8 cellular contexts compared by ENCODE assay signal in the genomic region with DNA sequence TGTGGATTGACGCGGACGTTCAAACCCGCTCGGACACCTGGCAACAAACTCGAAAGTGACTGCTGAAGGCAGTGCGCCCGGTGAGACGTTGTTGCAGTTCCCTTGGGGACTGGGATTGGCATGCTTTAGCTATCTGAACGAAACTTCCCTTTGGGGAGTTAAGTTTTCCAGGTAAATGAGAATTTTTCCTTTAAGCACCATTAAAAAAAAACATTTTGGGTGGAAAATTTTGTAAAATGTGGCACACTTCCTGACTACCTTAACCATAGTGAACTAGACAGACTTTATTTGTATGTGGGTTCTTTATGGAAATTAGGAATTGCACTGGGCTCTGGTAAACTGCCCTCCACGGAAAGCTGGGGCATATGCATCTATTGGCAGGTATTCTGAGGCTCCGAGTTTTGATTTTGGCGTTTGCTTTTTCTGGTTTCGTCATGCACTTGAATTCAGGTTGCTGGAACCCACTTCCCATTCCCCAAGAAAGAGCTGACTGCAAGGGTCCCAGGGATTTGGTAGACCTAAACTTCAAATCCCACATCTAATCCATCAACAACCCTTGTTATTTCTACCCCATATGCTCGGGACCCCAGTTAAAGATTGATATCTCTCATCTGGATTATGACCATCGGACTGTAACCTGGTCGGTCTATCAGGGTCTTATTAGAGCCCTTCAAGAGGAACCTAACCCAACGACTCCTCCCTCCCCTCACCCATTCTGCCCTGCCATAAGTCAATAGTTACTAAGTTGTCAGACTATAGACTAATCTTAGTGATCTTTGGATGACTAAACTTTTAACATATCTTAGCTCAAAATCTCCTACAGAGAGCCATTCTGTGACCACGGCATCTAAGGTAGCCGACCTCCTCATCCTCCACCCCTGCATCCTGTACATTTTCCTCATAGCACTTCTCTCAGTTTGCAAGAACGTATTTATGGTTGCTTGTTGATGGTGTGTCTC. TPM values are rescaled to one million over a fixed set of nuclear protein-coding genes. Genes with fewer than 3 reads are reported as not detected.
DNase-seq lines count a peak whose midpoint lies in the region; ATAC-seq, FAIRE-seq and TF ChIP-seq lines count a peak whose summit lies in the region.

No MANE protein-coding gene starts in this region.

- H3K4me1 ChIP-seq in A549 (peaks cover 19% of the 10 kb centered on the region), HEK293 (ENCODE audit: control insufficient read depth, insufficient read depth, low read length) (peaks cover 14% of the 10 kb centered on the region), adipocyte (ENCODE audit: control insufficient read depth, insufficient read depth, low read length) (peaks cover 44% of the 10 kb centered on the region), left lung (peaks cover 5 to 76% of the 10 kb centered on the region in 2 donors), thymus (ENCODE audit: control insufficient read depth, insufficient read depth, low read length) (peaks cover 26% of the 10 kb centered on the region)

- intact Hi-C loops in left lung (cut with DNase I), result no loop called here

- ATAC-seq in A549, result no peak
- no peak for ATAC-seq in left lung

- H3K27me3 ChIP-seq in adipocyte (replicated peaks; ENCODE audit: control insufficient read depth, insufficient read depth, low read length) (no peaks in the 10 kb centered on the region), left lung (no peaks in the 10 kb centered on the region), thymus (ENCODE audit: control insufficient read depth, insufficient read depth) (peaks cover 3% of the 10 kb centered on the region)

- POLR2A ChIA-PET in A549 (lab: Yijun Ruan, JAX) (interaction anchor here (1.7 to 1.8 kb wide), 2 partner anchors 15 to 355 kb away, joined by 6 to 16 read pairs; partner anchors contain the start of gene RSPH3), HEK293 (lab: Yijun Ruan, JAX) (interaction anchor here (0.6 to 2.0 kb wide), 14 partner anchors 13 to 431 kb away, joined by 3 to 12 read pairs (median 4); no protein-coding TSS in a partner anchor)

- TF ChIP-seq POLR2A in A549 (IDR thresholded peaks at IDR 0.05; ENCODE audit: low read length), result no peak

- FAIRE-seq in A549 (lab: Jason Lieb, UNC), result no peak

- H3K4me2 ChIP-seq in A549, result peak overlapping the region; percentile 79

- WGBS in A549 (ENCODE audit: missing lambda C conversion rate), result 34% methylated on average over 21 of the region's 21 CpGs
- WGBS in thymus, result 39% methylated on average over 21 of the region's 21 CpGs

- TF ChIP-seq CTCF in A549 (IDR thresholded peaks at IDR 0.05) (no peak), HEK293 (tag by site-specific recombination; IDR thresholded peaks at IDR 0.05) (no peak), left lung (IDR thresholded peaks at IDR 0.05) (no peak)

- TF ChIP-seq EP300 in A549 (IDR thresholded peaks at IDR 0.05), result no peak

- H3K9me3 ChIP-seq in A549 (no peaks in the 10 kb centered on the region), HEK293 (ENCODE audit: control insufficient read depth, insufficient read depth, low read depth, low read length) (no peaks in the 10 kb centered on the region), adipocyte (ENCODE audit: control insufficient read depth, low read length) (no peaks in the 10 kb centered on the region), left lung (no peaks in the 10 kb centered on the region), thymus (ENCODE audit: control insufficient read depth) (no peaks in the 10 kb centered on the region)

- peak overlapping the region; percentile 89 to 99 for H3K27ac ChIP-seq in A549
- no peak overlapping the region; the same call in 1 of the 2 replicates for H3K27ac ChIP-seq in HEK293 (ENCODE audit: extremely low read depth, low read depth, low read length)
- peak overlapping the region; percentile 90 to 98 for H3K27ac ChIP-seq in left lung
- H3K27ac ChIP-seq in thymus (ENCODE audit: low read depth), result peak overlapping the region; percentile 71

- no peak for DNase-seq in A549 (ENCODE audit: low read depth in 1 of 2, low spot score in 1 of 2)
- DNase-seq in adipocyte (ENCODE audit: low read depth), result no peak
- peak in 1 of 2 donors; percentile 10 for DNase-seq in left lung
- no peak for DNase-seq in NOMO-1 treated with dmso at 0.1 percent for 144 hours (lab: John Stamatoyannopoulos, UW; ENCODE audit: unreplicated experiment)
- no peak for DNase-seq in NCI-H345 treated with DMSO at 0.1 percent for 48 hours (lab: John Stamatoyannopoulos, UW; ENCODE audit: unreplicated experiment)
- no peak for DNase-seq in LoVo (ENCODE audit: low spot score)

- peaks cover 0 to 4% of the 10 kb centered on the region in 2 experiments; a peak in 1 of 3 replicates for H3K36me3 ChIP-seq in HEK293 (ENCODE audit: control insufficient read depth in 2 of 2, insufficient read depth in 1 of 2, low read length in 2 of 2)
- H3K36me3 ChIP-seq in adipocyte (ENCODE audit: control insufficient read depth, insufficient read depth, low read length, severe bottlenecking), result peaks cover 6% of the 10 kb centered on the region
- H3K36me3 ChIP-seq in left lung, result peaks cover 0 to 5% of the 10 kb centered on the region in 2 donors
- H3K36me3 ChIP-seq in thymus (ENCODE audit: control insufficient read depth, insufficient read depth), result peaks cover 8% of the 10 kb centered on the region

- peak overlapping the region; percentile 96 for H3K9ac ChIP-seq in adipocyte (ENCODE audit: low read length)

- peak overlapping the region; percentile 84 for H3K4me3 ChIP-seq in A549
- H3K4me3 ChIP-seq in HEK293 (ENCODE audit: low read depth, low read length), result peak overlapping the region; percentile 80
- peak overlapping the region; percentile 94 for H3K4me3 ChIP-seq in adipocyte (ENCODE audit: low read length)
- H3K4me3 ChIP-seq in left lung, result peak overlapping the region; percentile 81 to 98
- peak overlapping the region; percentile 82 for H3K4me3 ChIP-seq in thymus (ENCODE audit: low read length)

- CTCF ChIA-PET in A549 (lab: Yijun Ruan, JAX), result interaction anchor here (1.0 to 3.4 kb wide), 4 partner anchors 22 to 398 kb away, joined by 3 to 14 read pairs (median 3); no protein-coding TSS in a partner anchor
- CTCF ChIA-PET in HEK293 (lab: Yijun Ruan, JAX), result interaction anchor here (0.5 to 2.6 kb wide), 11 partner anchors 14 to 431 kb away, joined by 3 to 22 read pairs (median 5); no protein-coding TSS in a partner anchor

- TF ChIP-seq RAD21 in A549 (conservative IDR thresholded peaks at IDR 0.05 in 1 of 2, IDR thresholded peaks at IDR 0.05 in 1 of 2), result no peak

TF ChIP-seq in A549, 52 proteins besides CTCF, POLR2A, EP300 and RAD21 (continues in another document):
- TF ChIP-seq FOSL2 (IDR thresholded peaks at IDR 0.05), result no peak
- no peak for TF ChIP-seq FOSL2 (CRISPR knock-in tag; IDR thresholded peaks at IDR 0.05)
- no peak for TF ChIP-seq HOXB13 (CRISPR knock-in tag; IDR thresholded peaks at IDR 0.05; ENCODE audit: low read depth)
- no peak for TF ChIP-seq ESRRA (IDR thresholded peaks at IDR 0.05; ENCODE audit: borderline replicate concordance, low read length)
- TF ChIP-seq SREBF2 (IDR thresholded peaks at IDR 0.05), result no peak
- TF ChIP-seq, protein P1, sequence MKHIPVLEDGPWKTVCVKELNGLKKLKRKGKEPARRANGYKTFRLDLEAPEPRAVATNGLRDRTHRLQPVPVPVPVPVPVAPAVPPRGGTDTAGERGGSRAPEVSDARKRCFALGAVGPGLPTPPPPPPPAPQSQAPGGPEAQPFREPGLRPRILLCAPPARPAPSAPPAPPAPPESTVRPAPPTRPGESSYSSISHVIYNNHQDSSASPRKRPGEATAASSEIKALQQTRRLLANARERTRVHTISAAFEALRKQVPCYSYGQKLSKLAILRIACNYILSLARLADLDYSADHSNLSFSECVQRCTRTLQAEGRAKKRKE (CRISPR knock-in tag; IDR thresholded peaks at IDR 0.05; ENCODE audit: low read depth), result no peak
- no peak for TF ChIP-seq MYC (IDR thresholded peaks at IDR 0.05; ENCODE audit: borderline replicate concordance, low read length)
- no peak for TF ChIP-seq RNF2 (IDR thresholded peaks at IDR 0.05; ENCODE audit: borderline replicate concordance, low read depth)

TF ChIP-seq in HEK293, 187 proteins besides CTCF, POLR2A, EP300 and RAD21 (continues in another document):
- no peak for TF ChIP-seq ZNF223 (tag by site-specific recombination; IDR thresholded peaks at IDR 0.05)
- no peak for TF ChIP-seq SP3 (tag by site-specific recombination; IDR thresholded peaks at IDR 0.05)
- no peak for TF ChIP-seq REPIN1 (tag by site-specific recombination; IDR thresholded peaks at IDR 0.05; ENCODE audit: low read depth)
- TF ChIP-seq ZNF837 (tag by site-specific recombination; IDR thresholded peaks at IDR 0.05), result no peak
- TF ChIP-seq SP7 (tag by site-specific recombination; IDR thresholded peaks at IDR 0.05), result no peak
- TF ChIP-seq, protein P2, sequence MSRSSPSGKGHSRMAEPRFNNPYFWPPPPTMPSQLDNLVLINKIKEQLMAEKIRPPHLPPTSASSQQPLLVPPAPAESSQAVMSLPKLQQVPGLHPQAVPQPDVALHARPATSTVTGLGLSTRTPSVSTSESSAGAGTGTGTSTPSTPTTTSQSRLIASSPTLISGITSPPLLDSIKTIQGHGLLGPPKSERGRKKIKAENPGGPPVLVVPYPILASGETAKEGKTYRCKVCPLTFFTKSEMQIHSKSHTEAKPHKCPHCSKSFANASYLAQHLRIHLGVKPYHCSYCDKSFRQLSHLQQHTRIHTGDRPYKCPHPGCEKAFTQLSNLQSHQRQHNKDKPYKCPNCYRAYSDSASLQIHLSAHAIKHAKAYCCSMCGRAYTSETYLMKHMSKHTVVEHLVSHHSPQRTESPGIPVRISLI (tag by site-specific recombination; IDR thresholded peaks at IDR 0.05), result no peak
- peak; percentile 59 for TF ChIP-seq ZNF335 (tag by site-specific recombination; conservative IDR thresholded peaks at IDR 0.05)
- TF ChIP-seq ZNF654 (tag by site-specific recombination; IDR thresholded peaks at IDR 0.05; ENCODE audit: low read depth), result no peak
- no peak for TF ChIP-seq PRDM1 (tag by site-specific recombination; IDR thresholded peaks at IDR 0.05)

RNA-seq across cellular contexts. Expression of gene DYNLT1, which starts 0.8 kb away (rescaled TPM):
- polyA plus RNA-seq in A549 (2011; rRNA removed), result 174 and 232 TPM in 2 replicates
- 101 and 110 TPM in 2 replicates for polyA plus RNA-seq in A549 (2012; cell fraction: cytosol; rRNA removed)
- 33.4 and 56.6 TPM in 2 replicates for polyA plus RNA-seq in A549 (2012; cell fraction: nucleus; rRNA removed)
- 130 to 136 TPM (median 133 TPM) in 3 replicates for polyA plus RNA-seq in A549 (2017; fragmentation: RNase III; extraction: RNeasy Plus Mini Kit Qiagen cat#74134 plus additional on column Dnase treatment)
- polyA minus RNA-seq in A549 (2011; rRNA and poly(A)+ RNA removed), result 51.4 and 52.3 TPM in 2 replicates
- total RNA-seq in left lung, result 100 to 1,000 TPM; 147 to 163 TPM
- polyA plus RNA-seq in thymus, result 248 TPM

RNA-seq across cellular contexts. Expression of gene SYTL3, which starts 4.5 kb away (rescaled TPM):
- polyA plus RNA-seq in A549 (2011; rRNA removed) (0.63 and 1.1 TPM in 2 replicates), A549 (2017; fragmentation: RNase III; extraction: RNeasy Plus Mini Kit Qiagen cat#74134 plus additional on column Dnase treatment) (0.89 to 1.0 TPM (median 0.92 TPM) in 3 replicates), thymus (109 TPM)
- polyA plus RNA-seq in A549 (2012; cell fraction: cytosol; rRNA removed), result 0.49 TPM in 2 replicates
- 0.31 and 0.50 TPM in 2 replicates for polyA plus RNA-seq in A549 (2012; cell fraction: nucleus; rRNA removed)
- polyA minus RNA-seq in A549 (2011; rRNA and poly(A)+ RNA removed), result 0.66 and 0.68 TPM in 2 replicates
- 1 to 10 TPM; 6.5 to 9.1 TPM for total RNA-seq in left lung

Comparison
In these comparisons a context has a peak if more than half of its experiments do, and no peak if none do; other contexts are left out.
1. RNA of gene SYTL3, which starts 4.5 kb away (polyA plus RNA-seq): 109 TPM in thymus (single experiment); 0.31 to 1.1 TPM in A549; every median in the first group is over 10 times any median in the second.
2. Peak in every context shown above with its lines, with median percentiles within 50 percentile points of each other: H3K4me3 ChIP-seq.